Comparison of ENCODE assay signal across 8 cellular contexts in genomic region chr12:64825143-64826011, GRCh38. TPM values are rescaled to one million over a fixed set of nuclear protein-coding genes. Genes with fewer than 3 reads are reported as not detected.
DNase-seq lines count a peak whose midpoint lies in the region; ATAC-seq and TF ChIP-seq lines count a peak whose summit lies in the region.

No MANE protein-coding gene starts in this region.

- no peak overlapping the region for H3K4me2 ChIP-seq in osteoblast (ENCODE audit: insufficient read depth, low read length)

- 3 to 6% methylated on average over 51 of the region's 51 CpGs for WGBS in lung, 2 donors
- WGBS in urinary bladder: 3% methylated on average over 51 of the region's 51 CpGs

- peaks cover 0 to 7% of the 10 kb centered on the region in 2 donors for H3K36me3 Mint-ChIP-seq in activated naive CD4-positive, alpha-beta T cell treated with anti-CD3 and anti-CD28 coated beads, Interleukin-2, amount 50 U/mL, for 72 hours
- no peaks in the 10 kb centered on the region for H3K36me3 Mint-ChIP-seq in progenitor cell of endocrine pancreas (ENCODE audit: insufficient read depth)

- H3K9me3 ChIP-seq in lung (ENCODE audit: control insufficient read depth in 2 of 2, insufficient read depth in 1 of 2, low read length in 1 of 2) (peaks cover 3 to 7% of the 10 kb centered on the region in 2 donors), osteoblast (ENCODE audit: low read depth, low read length) (no peaks in the 10 kb centered on the region)

- H4K20me1 ChIP-seq in osteoblast (ENCODE audit: insufficient read depth, low read length): no peaks in the 10 kb centered on the region

- H3K27ac ChIP-seq in lung (ENCODE audit: low read depth in 1 of 2, low read length in 1 of 2) (no peak overlapping the region), urinary bladder (ENCODE audit: low read depth) (no peak overlapping the region), osteoblast (ENCODE audit: low read depth, low read length) (no peak overlapping the region)

- TF ChIP-seq CTCF in lung (IDR thresholded peaks at IDR 0.05; ENCODE audit: control extremely low read depth, extremely low read depth) (no peak), progenitor cell of endocrine pancreas (IDR thresholded peaks at IDR 0.05; ENCODE audit: unreplicated experiment) (no peak), osteoblast (IDR thresholded peaks at IDR 0.05; ENCODE audit: extremely low read depth, low read depth, low read length) (no peak)

- H3K36me3 ChIP-seq in lung (ENCODE audit: control insufficient read depth in 2 of 2, insufficient read depth in 2 of 2, low read length in 2 of 2) (no peaks in the 10 kb centered on the region), urinary bladder (ENCODE audit: insufficient read depth) (no peaks in the 10 kb centered on the region), osteoblast (ENCODE audit: insufficient read depth, low read length) (no peaks in the 10 kb centered on the region)

- H3K4me3 Mint-ChIP-seq in progenitor cell of endocrine pancreas (ENCODE audit: low read depth): no peak overlapping the region

- no peak overlapping the region for H3K27ac Mint-ChIP-seq in activated naive CD4-positive, alpha-beta T cell treated with anti-CD3 and anti-CD28 coated beads, Interleukin-2, amount 50 U/mL, for 72 hours
- no peak overlapping the region for H3K27ac Mint-ChIP-seq in progenitor cell of endocrine pancreas

- H3K4me1 ChIP-seq in lung (ENCODE audit: control insufficient read depth in 2 of 2, insufficient read depth in 2 of 2, low read length in 2 of 2) (peaks cover 3 to 17% of the 10 kb centered on the region in 2 donors), urinary bladder (ENCODE audit: insufficient read depth) (no peaks in the 10 kb centered on the region), osteoblast (ENCODE audit: insufficient read depth, low read length) (no peaks in the 10 kb centered on the region)

- peaks cover 11% of the 10 kb centered on the region for H3K4me1 Mint-ChIP-seq in progenitor cell of endocrine pancreas (ENCODE audit: low read depth)

- ATAC-seq in GM18498 (IDR thresholded peaks at IDR 0.05; ENCODE audit: unreplicated experiment) (peak; percentile 20), lung (ENCODE audit: insufficient read depth, low FRiP score) (peak; percentile 28)
- ATAC-seq in activated naive CD4-positive, alpha-beta T cell treated with anti-CD3 and anti-CD28 coated beads, Interleukin-2, amount 50 U/mL, for 72 hours: peak; percentile 38 to 52

- no peaks in the 10 kb centered on the region for H3K27me3 ChIP-seq in lung (ENCODE audit: control insufficient read depth, insufficient read depth)
- H3K27me3 ChIP-seq in osteoblast (ENCODE audit: insufficient read depth, low read length): peaks cover 57% of the 10 kb centered on the region

- H3K4me3 ChIP-seq in lung (no peak overlapping the region), urinary bladder (ENCODE audit: low read depth, low read length) (peak overlapping the region; percentile 39), osteoblast (ENCODE audit: insufficient read depth, low read length) (no peak overlapping the region)

- H3K9me3 Mint-ChIP-seq in activated naive CD4-positive, alpha-beta T cell treated with anti-CD3 and anti-CD28 coated beads, Interleukin-2, amount 50 U/mL, for 72 hours: no peaks in the 10 kb centered on the region
- peaks cover 2% of the 10 kb centered on the region for H3K9me3 Mint-ChIP-seq in progenitor cell of endocrine pancreas (ENCODE audit: low read depth)

- no peaks in the 10 kb centered on the region for H3K79me2 ChIP-seq in osteoblast (ENCODE audit: insufficient read depth, low read length)

- peaks cover 70% of the 10 kb centered on the region for H3K27me3 Mint-ChIP-seq in progenitor cell of endocrine pancreas

- peak; percentile 60 for DNase-seq in NCI-H1436 (lab: John Stamatoyannopoulos, UW)
- DNase-seq in activated naive CD4-positive, alpha-beta T cell treated with anti-CD3 and anti-CD28 coated beads, Interleukin-2, amount 50 U/mL, for 72 hours (ENCODE audit: low spot score in 2 of 2): peak in 1 of 2 donors; percentile 4
- DNase-seq in lung (ENCODE audit: low spot score): no peak
- DNase-seq in progenitor cell of endocrine pancreas (ENCODE audit: low spot score, unreplicated experiment): no peak
- no peak for DNase-seq in dedifferentiated amniotic fluid mesenchymal stem cell (ENCODE audit: extremely low spot score)
- no peak for DNase-seq in osteoblast (ENCODE audit: insufficient read length, low spot score, missing footprints)

- H2AFZ ChIP-seq in osteoblast (ENCODE audit: low read length): no peak overlapping the region

RNA-seq across cellular contexts. Expression of gene TBC1D30, which starts 0.9 kb away (rescaled TPM):
- total RNA-seq in activated naive CD4-positive, alpha-beta T cell treated with anti-CD3 and anti-CD28 coated beads, Interleukin-2, amount 50 U/mL, for 72 hours: under 1 TPM; 0.27 to 0.41 TPM
- total RNA-seq in lung: 10 to 100 TPM; 11.0 to 15.7 TPM
- polyA plus RNA-seq in lung: 1 to 10 TPM; 3.3 to 9.3 TPM
- total RNA-seq in urinary bladder: 3.9 TPM
- polyA plus RNA-seq in urinary bladder: 3.5 TPM
- total RNA-seq in progenitor cell of endocrine pancreas: 3.0 and 3.4 TPM in 2 replicates
- 0.29 and 0.72 TPM in 2 replicates for total RNA-seq in osteoblast
